ENCODE assay signal across 14 cellular contexts in the genomic region with DNA sequence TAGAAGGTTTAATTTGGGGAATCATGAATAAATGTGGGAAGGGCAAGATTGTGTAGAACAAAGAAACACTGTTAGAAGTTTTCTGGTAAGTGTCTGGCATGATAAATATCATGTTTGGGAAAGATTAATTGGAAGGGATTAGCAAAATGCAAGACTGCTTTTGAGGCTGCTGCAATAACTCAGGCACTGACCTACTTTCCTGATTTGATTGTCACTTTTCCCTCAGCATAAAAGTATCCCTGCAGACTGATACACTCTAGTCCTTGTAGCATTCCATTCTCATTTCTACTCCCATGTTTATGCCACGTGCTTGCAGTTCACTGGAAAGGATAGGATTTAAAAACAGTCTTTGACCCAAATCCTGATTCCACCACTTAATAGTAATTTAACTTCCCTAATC.
A peak's percentile ranks its signal among the peaks of the same experiment; 100 is the strongest.
DNase-seq lines count a peak whose midpoint lies in the region; ATAC-seq and TF ChIP-seq lines count a peak whose summit lies in the region.
"Had no signal": no experiment of that assay in that cellular context is flagged by ENCODE, and none has a peak within 500 bp of the region (broad histone marks: within the 10 kb centered on the region; RNA-seq: fewer than 3 reads in every experiment).

No MANE protein-coding gene starts in this region.

- DNase-seq in AG10803 (ENCODE audit: low read depth) (peak; percentile 5), HCEC 1CT (peak; percentile 6), amniotic epithelial cell (ENCODE audit: low read depth) (peak; percentile 85), retina (peak; percentile 44)
- no peak for DNase-seq in naive thymus-derived CD4-positive, alpha-beta T cell
- DNase-seq: CD8-positive, alpha-beta memory T cell; NCI-H146; NCI-H2081 treated with DMSO at 0.1 percent for 48 hours; NCI-H2227 treated with DMSO at 0.1 percent for 48 hours; NCI-H526 treated with DMSO at 0.1 percent for 48 hours had no signal

- H3K36me3 ChIP-seq in naive thymus-derived CD4-positive, alpha-beta T cell (ENCODE audit: control insufficient read depth in 2 of 3, insufficient read depth in 3 of 3, low read length in 3 of 3): no peaks in the 10 kb centered on the region

- no peak overlapping the region for H3K27ac Mint-ChIP-seq in naive thymus-derived CD4-positive, alpha-beta T cell
- H3K27ac Mint-ChIP-seq: CD8-positive, alpha-beta memory T cell had no signal

- CTCF ChIA-PET in naive thymus-derived CD4-positive, alpha-beta T cell (lab: Charles Lee): no interaction called here

- H3K9me3 Mint-ChIP-seq in naive thymus-derived CD4-positive, alpha-beta T cell: no peaks in the 10 kb centered on the region

- no peaks in the 10 kb centered on the region for H3K9me3 ChIP-seq in naive thymus-derived CD4-positive, alpha-beta T cell (ENCODE audit: control insufficient read depth in 2 of 3, low read length in 3 of 3)

- H3K4me3 ChIP-seq in AG10803 (ENCODE audit: low read length): no peak overlapping the region
- no peak overlapping the region for H3K4me3 ChIP-seq in naive thymus-derived CD4-positive, alpha-beta T cell (ENCODE audit: low read length)
- H3K4me3 ChIP-seq: K562 had no signal

- no peaks in the 10 kb centered on the region for H3K27me3 ChIP-seq in naive thymus-derived CD4-positive, alpha-beta T cell (ENCODE audit: control insufficient read depth in 2 of 2, insufficient read depth in 2 of 2, low read length in 2 of 2)

- no peak overlapping the region for H3K4me3 Mint-ChIP-seq in naive thymus-derived CD4-positive, alpha-beta T cell
- H3K4me3 Mint-ChIP-seq: CD8-positive, alpha-beta memory T cell had no signal

- no peak overlapping the region for H3K27ac ChIP-seq in naive thymus-derived CD4-positive, alpha-beta T cell (ENCODE audit: low read depth, low read length)
- H3K27ac ChIP-seq: HL-60 had no signal

- no peak for ATAC-seq in naive thymus-derived CD4-positive, alpha-beta T cell
- no peak for ATAC-seq in HG03354 (IDR thresholded peaks at IDR 0.05; ENCODE audit: poor library complexity, severe bottlenecking, unreplicated experiment)
- no peak for ATAC-seq in GM21423 (IDR thresholded peaks at IDR 0.05; ENCODE audit: unreplicated experiment)
- ATAC-seq: K562 had no signal

- no peaks in the 10 kb centered on the region for H3K4me1 ChIP-seq in naive thymus-derived CD4-positive, alpha-beta T cell (ENCODE audit: control insufficient read depth in 2 of 2, insufficient read depth in 2 of 2, low read length in 2 of 2)

- POLR2A ChIA-PET in naive thymus-derived CD4-positive, alpha-beta T cell (lab: Charles Lee): no interaction called here

- no peaks in the 10 kb centered on the region for H3K36me3 Mint-ChIP-seq in naive thymus-derived CD4-positive, alpha-beta T cell
- H3K36me3 Mint-ChIP-seq: CD8-positive, alpha-beta memory T cell had no signal

- intact Hi-C loops in naive thymus-derived CD4-positive, alpha-beta T cell (cut with micrococcal nuclease): no loop called here

- no peak for TF ChIP-seq CTCF in AG10803 (conservative IDR thresholded peaks at IDR 0.05; ENCODE audit: low read length)

- H3K4me1 Mint-ChIP-seq in naive thymus-derived CD4-positive, alpha-beta T cell: no peaks in the 10 kb centered on the region
- H3K4me1 Mint-ChIP-seq: CD8-positive, alpha-beta memory T cell had no signal

- H3K27me3 Mint-ChIP-seq in naive thymus-derived CD4-positive, alpha-beta T cell: peaks cover 0 to 5% (median 0%) of the 10 kb centered on the region in 5 donors
- H3K27me3 Mint-ChIP-seq: CD8-positive, alpha-beta memory T cell had no signal

Comparison
In these comparisons a context has a peak if more than half of its experiments do, and no peak if none do; other contexts are left out.
1. DNase-seq: peak in AG10803 (single experiment), HCEC 1CT (single experiment), amniotic epithelial cell (single experiment) and retina (single experiment); none in naive thymus-derived CD4-positive, alpha-beta T cell (0 of 9).